In the genomic region with DNA sequence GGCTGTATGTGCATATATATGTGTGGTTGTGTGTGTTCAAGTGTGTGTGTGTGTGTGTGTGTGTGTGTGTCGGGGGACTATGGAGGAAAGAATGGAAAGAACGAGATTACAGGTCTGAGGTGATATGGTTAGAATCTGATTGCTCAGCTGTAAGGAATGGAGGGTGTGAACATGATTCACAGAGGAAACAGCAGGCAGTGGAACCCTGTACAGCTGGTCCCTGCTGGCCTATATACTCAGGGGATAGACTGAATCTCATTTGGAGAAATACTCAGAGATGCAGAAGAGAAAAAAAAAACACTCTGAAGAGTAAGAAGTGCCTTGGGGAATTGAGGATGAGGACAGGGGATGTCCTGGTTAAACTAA, we compare ENCODE assay signal across 12 cellular contexts.
DNase-seq lines count a peak whose midpoint lies in the region; ATAC-seq and TF ChIP-seq lines count a peak whose summit lies in the region.
"Had no signal": no experiment of that assay in that cellular context is flagged by ENCODE, and none has a peak within 500 bp of the region (broad histone marks: within the 10 kb centered on the region; RNA-seq: fewer than 3 reads in every experiment).

No MANE protein-coding gene starts in this region.

- peak overlapping the region; percentile 79 for H2BK120ac ChIP-seq in IMR-90 (ENCODE audit: low read depth, low read length)

- intact Hi-C loops in IMR-90 (cut with micrococcal nuclease) (no loop called here), lower lobe of right lung (cut with DNase I) (no loop called here)

- H4K8ac ChIP-seq in IMR-90 (ENCODE audit: low read depth in 2 of 2, low read length in 2 of 2): peak overlapping the region in 1 of 2 experiments; percentile 25; a peak in 1 of 4 replicates

- POLR2A ChIA-PET in IMR-90 (lab: Charles Lee; ENCODE audit: unreplicated experiment): interaction anchor here (0.6 kb wide), 1 partner anchor 234 kb away, joined by 5 read pairs; no protein-coding TSS in a partner anchor

- TF ChIP-seq POLR2A in IMR-90 (IDR thresholded peaks at IDR 0.05; ENCODE audit: low read depth, low read length) (no peak), suprapubic skin (IDR thresholded peaks at IDR 0.05) (no peak)

- no peak overlapping the region for H3K27ac Mint-ChIP-seq in nephron progenitor cell
- H3K27ac Mint-ChIP-seq: WTC11 had no signal

- no peak overlapping the region for H2AFZ ChIP-seq in IMR-90 (replicated peaks; ENCODE audit: low read length, poor library complexity)

- ATAC-seq in IMR-90 (ENCODE audit: low read depth): peak; percentile 95
- no peak for ATAC-seq in HG03159 (IDR thresholded peaks at IDR 0.05; ENCODE audit: unreplicated experiment)
- ATAC-seq in lower lobe of right lung: no peak
- ATAC-seq: Panc1, WTC11 had no signal

- H3K36me3 ChIP-seq in IMR-90 (ENCODE audit: control insufficient read depth, insufficient read depth, low read length) (no peaks in the 10 kb centered on the region), suprapubic skin (no peaks in the 10 kb centered on the region), lower lobe of right lung (no peaks in the 10 kb centered on the region)
- H3K36me3 ChIP-seq: heart left ventricle had no signal

- no peak overlapping the region for H3K4me3 Mint-ChIP-seq in nephron progenitor cell
- H3K4me3 Mint-ChIP-seq: WTC11 had no signal

- no peaks in the 10 kb centered on the region for H3K79me1 ChIP-seq in IMR-90 (ENCODE audit: low read depth in 1 of 2, low read length in 2 of 2)

- H3K27me3 ChIP-seq in IMR-90 (ENCODE audit: control insufficient read depth, insufficient read depth, low read length): no peaks in the 10 kb centered on the region
- H3K27me3 ChIP-seq in suprapubic skin: no peaks in the 10 kb centered on the region
- no peaks in the 10 kb centered on the region for H3K27me3 ChIP-seq in lower lobe of right lung (ENCODE audit: low read depth)
- H3K27me3 ChIP-seq: heart left ventricle had no signal

- H2BK20ac ChIP-seq in IMR-90 (ENCODE audit: low read depth, low read length): peak overlapping the region; percentile 73; the same call in 1 of the 2 replicates

- no peak for TF ChIP-seq RAD21 in IMR-90 (IDR thresholded peaks at IDR 0.05; ENCODE audit: low read length)

- H3K27ac ChIP-seq in IMR-90 (ENCODE audit: insufficient read depth, low read length): no peak overlapping the region
- H3K27ac ChIP-seq in VCaP: peak overlapping the region; percentile 76
- peak overlapping the region; percentile 68 for H3K27ac ChIP-seq in suprapubic skin
- H3K27ac ChIP-seq in lower lobe of right lung: no peak overlapping the region
- H3K27ac ChIP-seq: heart left ventricle had no signal

- peak overlapping the region; percentile 17; the same call in 1 of the 2 replicates for H3K18ac ChIP-seq in IMR-90 (ENCODE audit: low read depth, low read length)

- peaks cover 11% of the 10 kb centered on the region for H3K4me1 ChIP-seq in IMR-90 (ENCODE audit: control insufficient read depth, insufficient read depth, low read length)
- H3K4me1 ChIP-seq in suprapubic skin: peaks cover 4% of the 10 kb centered on the region
- no peaks in the 10 kb centered on the region for H3K4me1 ChIP-seq in lower lobe of right lung

- no peak overlapping the region for H4K5ac ChIP-seq in IMR-90 (ENCODE audit: low read depth, low read length)

- peak overlapping the region; percentile 27; the same call in 1 of the 2 replicates for H3K4me2 ChIP-seq in IMR-90 (ENCODE audit: low read depth, low read length)

- in situ Hi-C loops in IMR-90 (cut with MboI; ENCODE audit: low sequenced_read_pairs): no loop called here

- TF ChIP-seq CTCF in IMR-90 (conservative IDR thresholded peaks at IDR 0.05; ENCODE audit: low read depth, low read length) (no peak), VCaP (conservative IDR thresholded peaks at IDR 0.05) (no peak), suprapubic skin (IDR thresholded peaks at IDR 0.05) (no peak), lower lobe of right lung (IDR thresholded peaks at IDR 0.05) (no peak), nephron progenitor cell (IDR thresholded peaks at IDR 0.05) (no peak)

- no peaks in the 10 kb centered on the region for H4K20me1 ChIP-seq in IMR-90 (ENCODE audit: insufficient read depth, low read length)

- no peak overlapping the region for H2AK5ac ChIP-seq in IMR-90 (ENCODE audit: low read depth, low read length)

- BruUV-seq in IMR-90 (replicated peaks; lab: Mats Ljungman, UMichigan): no TSS peak

- H3K9me3 Mint-ChIP-seq in nephron progenitor cell: no peaks in the 10 kb centered on the region
- H3K9me3 Mint-ChIP-seq: WTC11 had no signal

- no peaks in the 10 kb centered on the region for H3K36me3 Mint-ChIP-seq in nephron progenitor cell (ENCODE audit: low read depth)
- H3K36me3 Mint-ChIP-seq: WTC11 had no signal

- TF ChIP-seq EP300 in suprapubic skin (IDR thresholded peaks at IDR 0.05): no peak

- dilution Hi-C loops in IMR-90 (cut with HindIII; ENCODE audit: low sequenced_read_pairs, unreplicated experiment): no loop called here

- H4K91ac ChIP-seq in IMR-90 (ENCODE audit: insufficient read depth, low read depth, low read length): peak overlapping the region; percentile 64; the same call in 1 of the 2 replicates

- H3K4me3 ChIP-seq in IMR-90 (ENCODE audit: insufficient read depth, low read depth, low read length): no peak overlapping the region
- no peak overlapping the region for H3K4me3 ChIP-seq in suprapubic skin
- H3K4me3 ChIP-seq in lower lobe of right lung: no peak overlapping the region
- H3K4me3 ChIP-seq: heart left ventricle had no signal

- H3K27me3 Mint-ChIP-seq in nephron progenitor cell (ENCODE audit: low read depth, poor library complexity): peaks cover 3% of the 10 kb centered on the region

- peaks cover 21% of the 10 kb centered on the region for H3K4me1 Mint-ChIP-seq in nephron progenitor cell

- no peak overlapping the region for H3K14ac ChIP-seq in IMR-90 (replicated peaks; ENCODE audit: low read depth, low read length)

- no peak overlapping the region for H2BK15ac ChIP-seq in IMR-90 (ENCODE audit: low read depth, low read length)

- CTCF ChIA-PET in IMR-90 (lab: Yijun Ruan, JAX): no interaction called here

- no peak overlapping the region for H2AK9ac ChIP-seq in IMR-90 (replicated peaks; ENCODE audit: low read depth, low read length, poor library complexity)

- H3K23ac ChIP-seq in IMR-90 (ENCODE audit: low read depth, low read length): no peak overlapping the region

- peaks cover 13% of the 10 kb centered on the region for H3K9me1 ChIP-seq in IMR-90 (ENCODE audit: insufficient read depth, low read length)

- DNase-seq in IMR-90 (peak; percentile 87), islet precursor cell (peak; percentile 68), suprapubic skin (ENCODE audit: low spot score in 2 of 2) (no peak), lower lobe of right lung (no peak), nephron progenitor cell (no peak)
- DNase-seq: heart left ventricle; MV-4-11; stimulated activated naive CD4-positive, alpha-beta T cell treated with Interleukin-2 at 50 U/mL for 16 hours had no signal

- H3K56ac ChIP-seq in IMR-90 (ENCODE audit: extremely low read depth, insufficient read depth, low read length): no peak overlapping the region

- no peak overlapping the region for H3K9ac ChIP-seq in IMR-90 (ENCODE audit: low read depth, low read length)

- H3K9me3 ChIP-seq in IMR-90 (ENCODE audit: control insufficient read depth, insufficient read depth, low read length): no peaks in the 10 kb centered on the region
- H3K9me3 ChIP-seq in suprapubic skin: no peaks in the 10 kb centered on the region
- H3K9me3 ChIP-seq in lower lobe of right lung: no peaks in the 10 kb centered on the region
- H3K9me3 ChIP-seq: heart left ventricle had no signal

- peak overlapping the region; percentile 77 for H3K4ac ChIP-seq in IMR-90 (ENCODE audit: low read depth, low read length)

- H2BK5ac ChIP-seq in IMR-90 (ENCODE audit: low read depth, low read length, poor library complexity, severe bottlenecking): peak overlapping the region; percentile 74

- 0% methylated on average over 1 of the region's 2 CpGs; no CpG with 5 or more reads in 1 of the 2 experiments for WGBS in IMR-90 (ENCODE audit: extremely low coverage in 2 of 2, insufficient read length in 1 of 2), 2 experiments
- WGBS in suprapubic skin: 57% methylated on average over 2 of the region's 2 CpGs

TF ChIP-seq in IMR-90, 13 proteins besides CTCF, POLR2A, EP300 and RAD21:
- TF ChIP-seq, protein P1, sequence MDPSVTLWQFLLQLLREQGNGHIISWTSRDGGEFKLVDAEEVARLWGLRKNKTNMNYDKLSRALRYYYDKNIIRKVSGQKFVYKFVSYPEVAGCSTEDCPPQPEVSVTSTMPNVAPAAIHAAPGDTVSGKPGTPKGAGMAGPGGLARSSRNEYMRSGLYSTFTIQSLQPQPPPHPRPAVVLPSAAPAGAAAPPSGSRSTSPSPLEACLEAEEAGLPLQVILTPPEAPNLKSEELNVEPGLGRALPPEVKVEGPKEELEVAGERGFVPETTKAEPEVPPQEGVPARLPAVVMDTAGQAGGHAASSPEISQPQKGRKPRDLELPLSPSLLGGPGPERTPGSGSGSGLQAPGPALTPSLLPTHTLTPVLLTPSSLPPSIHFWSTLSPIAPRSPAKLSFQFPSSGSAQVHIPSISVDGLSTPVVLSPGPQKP (IDR thresholded peaks at IDR 0.05; ENCODE audit: borderline replicate concordance, low read depth, low read length): no peak
- no peak for TF ChIP-seq MAZ (IDR thresholded peaks at IDR 0.05; ENCODE audit: borderline replicate concordance, low read depth, low read length)
- no peak for TF ChIP-seq FOS (IDR thresholded peaks at IDR 0.05; ENCODE audit: low read depth, low read length)
- no peak for TF ChIP-seq RFX5 (IDR thresholded peaks at IDR 0.05; ENCODE audit: low read depth, low read length)
- TF ChIP-seq RCOR1 (IDR thresholded peaks at IDR 0.05; ENCODE audit: insufficient replicate concordance, low read length): no peak
- TF ChIP-seq, protein P2, sequence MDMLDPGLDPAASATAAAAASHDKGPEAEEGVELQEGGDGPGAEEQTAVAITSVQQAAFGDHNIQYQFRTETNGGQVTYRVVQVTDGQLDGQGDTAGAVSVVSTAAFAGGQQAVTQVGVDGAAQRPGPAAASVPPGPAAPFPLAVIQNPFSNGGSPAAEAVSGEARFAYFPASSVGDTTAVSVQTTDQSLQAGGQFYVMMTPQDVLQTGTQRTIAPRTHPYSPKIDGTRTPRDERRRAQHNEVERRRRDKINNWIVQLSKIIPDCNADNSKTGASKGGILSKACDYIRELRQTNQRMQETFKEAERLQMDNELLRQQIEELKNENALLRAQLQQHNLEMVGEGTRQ (IDR thresholded peaks at IDR 0.05; ENCODE audit: low read depth, low read length): no peak
- no peak for TF ChIP-seq BHLHE40 (IDR thresholded peaks at IDR 0.05; ENCODE audit: low read depth, low read length)
- TF ChIP-seq CHD1 (IDR thresholded peaks at IDR 0.05; ENCODE audit: low read depth, low read length): no peak
- no peak for TF ChIP-seq MAFK (IDR thresholded peaks at IDR 0.05; ENCODE audit: low read depth, low read length)
- no peak for TF ChIP-seq CEBPB (IDR thresholded peaks at IDR 0.05; ENCODE audit: low read depth, low read length)
- no peak for TF ChIP-seq NFE2L2 (IDR thresholded peaks at IDR 0.05; ENCODE audit: low read depth, low read length)
- TF ChIP-seq SMC3 (IDR thresholded peaks at IDR 0.05; ENCODE audit: low read depth, low read length): no peak
- TF ChIP-seq MXI1 (IDR thresholded peaks at IDR 0.05; ENCODE audit: borderline replicate concordance, low read depth, low read length): no peak

Comparison
In these comparisons a context has a peak if more than half of its experiments do, and no peak if none do; other contexts are left out.
1. DNase-seq: peak in IMR-90 (single experiment) and islet precursor cell (single experiment); none in suprapubic skin (0 of 2), lower lobe of right lung (single experiment) and nephron progenitor cell (single experiment).
2. H3K27ac ChIP-seq: peak in VCaP (single experiment) and suprapubic skin (single experiment); none in IMR-90 (single experiment) and lower lobe of right lung (single experiment).